In the genomic region with DNA sequence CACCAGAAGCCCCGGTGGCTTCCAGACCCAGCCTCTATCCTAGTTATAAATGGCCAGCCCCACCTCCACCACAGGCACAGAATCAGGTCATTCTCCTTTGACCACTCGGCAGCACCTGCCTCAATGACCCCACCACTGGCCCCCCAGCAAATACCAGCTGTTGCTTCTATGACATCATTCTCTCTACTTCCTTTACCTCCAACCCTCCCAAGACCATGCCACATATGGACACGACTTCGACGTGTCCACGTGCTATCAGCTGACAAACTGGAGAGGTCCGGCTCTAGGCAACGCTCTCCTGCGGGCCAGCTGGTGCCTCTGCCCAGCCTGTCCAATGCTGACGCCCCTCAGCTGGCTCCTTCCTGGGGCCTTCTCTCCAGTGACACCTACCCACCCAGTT, we compare ENCODE assay signal across 1 cellular context.
A peak's percentile ranks its signal among the peaks of the same experiment; 100 is the strongest.
TF ChIP-seq lines count a peak whose summit lies in the region.

No MANE protein-coding gene starts in this region.

TF ChIP-seq in HepG2, 621 proteins besides CTCF, POLR2A, EP300 and RAD21:
- TF ChIP-seq POLR2G (IDR thresholded peaks at IDR 0.05; ENCODE audit: low read depth, low read length) (peak; percentile 37; the same call in 1 of the 2 replicates), ATM (IDR thresholded peaks at IDR 0.05; ENCODE audit: borderline replicate concordance) (no peak), RBFOX2 (IDR thresholded peaks at IDR 0.05; ENCODE audit: low read depth, low read length) (peak; percentile 7; the same call in 1 of the 2 replicates), GABPA (IDR thresholded peaks at IDR 0.05; ENCODE audit: low read depth, low read length) (no peak), GABPA (CRISPR knock-in tag; IDR thresholded peaks at IDR 0.05; ENCODE audit: low read depth) (no peak), CREB1 (IDR thresholded peaks at IDR 0.05) (0 out of 2 replicates have a peak, but pooled peaks have one; percentile 31), CREB1 (CRISPR knock-in tag; IDR thresholded peaks at IDR 0.05) (no peak), AGO2 (optimal IDR thresholded peaks at IDR 0.05; ENCODE audit: low read depth, low read length) (peak; percentile 2), SRSF1 (optimal IDR thresholded peaks at IDR 0.05; ENCODE audit: low read depth, low read length) (no peak), ATF7 (IDR thresholded peaks at IDR 0.05) (peak; percentile 84), ATF7 (CRISPR knock-in tag; IDR thresholded peaks at IDR 0.05) (no peak), ZNF800 (CRISPR knock-in tag; IDR thresholded peaks at IDR 0.05) (no peak)
